9 cellular contexts compared by ENCODE assay signal in the genomic region with DNA sequence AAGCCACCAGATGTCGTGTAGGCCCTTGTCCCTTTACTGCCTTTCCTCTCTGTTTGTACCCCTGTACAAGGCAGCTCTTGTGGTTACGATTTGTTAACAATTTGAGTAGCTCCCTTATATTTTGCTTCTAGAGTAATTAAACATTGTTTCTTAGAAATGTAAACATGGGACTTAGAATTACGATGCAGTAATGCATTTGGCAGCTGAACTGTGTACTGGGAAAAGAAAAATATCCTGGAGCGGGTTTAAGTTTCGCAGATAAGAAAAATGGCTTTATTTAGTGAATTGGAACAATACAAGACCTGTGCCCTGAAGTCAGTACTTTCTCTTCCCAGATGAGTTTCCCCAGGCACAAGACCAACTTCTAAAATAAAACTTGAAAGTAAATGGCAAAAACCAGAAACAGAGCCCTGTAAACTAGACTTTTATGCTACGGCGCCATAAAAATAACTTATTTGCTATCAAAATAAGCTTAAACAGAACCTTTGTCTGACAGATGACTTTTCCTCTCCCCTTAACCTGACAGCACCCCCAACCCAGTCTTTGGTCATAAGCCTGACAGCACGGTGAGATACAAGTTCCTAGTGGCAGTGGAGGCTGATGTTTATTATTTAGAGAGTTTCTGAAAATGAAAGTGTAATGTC.
DNase-seq lines count a peak whose midpoint lies in the region; ATAC-seq lines count a peak whose summit lies in the region.
"Had no signal": no experiment of that assay in that cellular context is flagged by ENCODE, and none has a peak within 500 bp of the region (broad histone marks: within the 10 kb centered on the region; RNA-seq: fewer than 3 reads in every experiment).

No MANE protein-coding gene starts in this region.

- H3K9ac ChIP-seq in skeletal muscle tissue (ENCODE audit: low read depth in 1 of 3, low read length in 3 of 3): peak overlapping the region in 2 of 3 donors; percentile 39 to 52

- H3K4me1 ChIP-seq in skeletal muscle tissue (ENCODE audit: control insufficient read depth in 3 of 3, insufficient read depth in 3 of 3, low read length in 3 of 3): peaks cover 0 to 9% (median 3%) of the 10 kb centered on the region in 3 donors

- H3K9me3 ChIP-seq in skeletal muscle tissue (ENCODE audit: control insufficient read depth in 3 of 3, low read length in 3 of 3): no peaks in the 10 kb centered on the region

- no peaks in the 10 kb centered on the region for H3K36me3 ChIP-seq in skeletal muscle tissue (ENCODE audit: control insufficient read depth in 3 of 3, insufficient read depth in 3 of 3, low read length in 3 of 3)

- peak overlapping the region; percentile 66 for H3K27ac ChIP-seq in skeletal muscle tissue (ENCODE audit: low read depth, low read length)

- no peak for ATAC-seq in GM21619 (IDR thresholded peaks at IDR 0.05; ENCODE audit: unreplicated experiment)
- no peak for ATAC-seq in HG03039 (IDR thresholded peaks at IDR 0.05; ENCODE audit: unreplicated experiment)

- no peaks in the 10 kb centered on the region for H3K27me3 ChIP-seq in skeletal muscle tissue (ENCODE audit: control insufficient read depth in 3 of 3, insufficient read depth in 3 of 3, low read length in 3 of 3)

- DNase-seq in DMS153 (lab: John Stamatoyannopoulos, UW) (peak; percentile 67), amniotic epithelial cell (ENCODE audit: low read depth) (peak; percentile 62), hepatic stellate cell (ENCODE audit: low spot score) (peak; percentile 21), nucleus accumbens (lab: John Stamatoyannopoulos, UW) (no peak), NCI-H128 (lab: John Stamatoyannopoulos, UW; ENCODE audit: unreplicated experiment) (no peak)
- DNase-seq: anterior cingulate cortex had no signal

- H3K4me3 ChIP-seq in skeletal muscle tissue (ENCODE audit: low read length in 3 of 3): peak overlapping the region in 1 of 3 donors; percentile 39

Comparison
In these comparisons a context has a peak if more than half of its experiments do, and no peak if none do; other contexts are left out.
1. DNase-seq: peak in DMS153 (single experiment), amniotic epithelial cell (single experiment) and hepatic stellate cell (single experiment); none in nucleus accumbens (0 of 56) and NCI-H128 (single experiment).